In the genomic region with DNA sequence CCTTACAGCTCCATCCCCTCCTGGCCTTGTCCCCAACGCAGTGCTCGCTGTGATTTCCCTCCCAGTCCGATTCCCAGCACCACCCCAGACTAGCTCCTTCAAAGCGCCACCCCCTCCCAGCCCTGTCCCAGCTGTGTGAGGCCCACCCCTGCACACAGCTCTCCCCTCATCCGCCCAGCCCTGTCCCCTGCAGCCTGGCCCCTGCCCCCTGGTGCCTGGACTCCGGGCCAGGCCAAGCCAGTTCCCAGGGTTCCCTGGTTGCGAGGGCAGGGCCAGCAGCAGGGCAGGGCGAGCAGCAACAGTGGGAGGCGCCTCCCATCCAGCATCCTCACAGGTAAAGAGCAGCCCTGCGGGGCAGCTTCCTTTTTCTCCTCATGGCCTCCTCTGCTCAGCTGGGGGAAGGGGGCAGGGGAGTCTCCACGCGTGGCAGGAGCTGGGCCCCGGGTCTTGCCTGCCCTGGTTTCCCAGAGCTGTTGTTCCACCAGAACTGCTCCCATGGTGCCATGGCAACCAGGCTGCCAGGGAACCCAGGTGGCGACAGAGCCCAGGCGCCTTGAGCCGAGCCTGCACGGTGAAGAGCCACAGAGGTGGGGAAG, we compare ENCODE assay signal across 21 cellular contexts. TPM values are rescaled to one million over a fixed set of nuclear protein-coding genes. Genes with fewer than 3 reads are reported as not detected.
DNase-seq lines count a peak whose midpoint lies in the region; ATAC-seq and TF ChIP-seq lines count a peak whose summit lies in the region.
"Had no signal": no experiment of that assay in that cellular context is flagged by ENCODE, and none has a peak within 500 bp of the region (broad histone marks: within the 10 kb centered on the region; RNA-seq: fewer than 3 reads in every experiment).

No MANE protein-coding gene starts in this region.

- no peak overlapping the region for H2BK12ac ChIP-seq in neuronal stem cell (ENCODE audit: low read length)

- H3K9me3 ChIP-seq in neuronal stem cell (replicated peaks in 1 of 2; ENCODE audit: control insufficient read depth in 2 of 2, insufficient read depth in 1 of 2, low read depth in 1 of 2, low read length in 2 of 2), result no peaks in the 10 kb centered on the region
- no peaks in the 10 kb centered on the region for H3K9me3 ChIP-seq in CD4-positive, alpha-beta memory T cell (ENCODE audit: control insufficient read depth in 1 of 2, low read length in 2 of 2)
- H3K9me3 ChIP-seq: BE2C, testis had no signal

- TF ChIP-seq CTCF in coronary artery (IDR thresholded peaks at IDR 0.05), result no peak

- no peaks in the 10 kb centered on the region for H3K36me3 Mint-ChIP-seq in CD4-positive, alpha-beta memory T cell
- H3K36me3 Mint-ChIP-seq: natural killer cell; stimulated activated effector memory CD8-positive, alpha-beta T cell treated with anti-CD3 and anti-CD28 coated beads, Interleukin-12 subunit alpha, Interleukin-12 subunit beta, amount 100 ng/mL, for 72 hours had no signal

- no peak overlapping the region for H4K8ac ChIP-seq in neuronal stem cell (ENCODE audit: low read depth, low read length)

- H3K27me3 ChIP-seq in neuronal stem cell (ENCODE audit: control insufficient read depth in 3 of 3, insufficient read depth in 3 of 3, low read depth in 1 of 3, low read length in 3 of 3), result peaks cover 0 to 11% (median 0%) of the 10 kb centered on the region in 3 experiments
- H3K27me3 ChIP-seq in CD4-positive, alpha-beta memory T cell (ENCODE audit: insufficient read depth, low read length), result no peaks in the 10 kb centered on the region
- H3K27me3 ChIP-seq: BE2C, testis had no signal

- no peak overlapping the region for H3K4me3 ChIP-seq in neuronal stem cell (ENCODE audit: low read length in 2 of 2)
- H3K4me3 ChIP-seq in coronary artery, result no peak overlapping the region
- H3K4me3 ChIP-seq in CD4-positive, alpha-beta memory T cell (ENCODE audit: low read length in 2 of 2), result no peak overlapping the region
- H3K4me3 ChIP-seq: testis had no signal

- H3K18ac ChIP-seq in neuronal stem cell (ENCODE audit: low read length), result peak overlapping the region; percentile 35

- H3K9ac ChIP-seq in neuronal stem cell (ENCODE audit: low read depth, low read length, poor library complexity), result no peak overlapping the region

- DNase-seq in NCI-H1417 (lab: John Stamatoyannopoulos, UW) (peak in 2 of 3 experiments; percentile 75 to 80), NCI-H1417 treated with DMSO at 0.1 percent for 48 hours (lab: John Stamatoyannopoulos, UW) (no peak), NCI-H146 (lab: John Stamatoyannopoulos, UW) (peak; percentile 60), neuronal stem cell (ENCODE audit: low spot score) (no peak), coronary artery (ENCODE audit: low spot score) (no peak)
- DNase-seq in CD4-positive, alpha-beta memory T cell, result no peak
- DNase-seq: activated CD4-positive, alpha-beta T cell treated with anti-CD3 and anti-CD28 coated beads, Interleukin-2, amount 50 U/mL, for 48 hours; activated gamma-delta T cell; BE2C; foreskin melanocyte; GF-D8; KBM-7; left cardiac atrium; natural killer cell; NCI-H2171 treated with DMSO at 0.1 percent for 48 hours; testis; WERI-Rb-1 had no signal

- peak overlapping the region; percentile 70 for H2AFZ ChIP-seq in neuronal stem cell (ENCODE audit: low read length)

- H2BK15ac ChIP-seq in neuronal stem cell (ENCODE audit: low read length), result no peak overlapping the region

- H3K36me3 ChIP-seq in neuronal stem cell (replicated peaks in 1 of 2; ENCODE audit: control insufficient read depth in 2 of 2, insufficient read depth in 2 of 2, low read length in 2 of 2), result no peaks in the 10 kb centered on the region
- H3K36me3 ChIP-seq in CD4-positive, alpha-beta memory T cell (ENCODE audit: insufficient read depth, low read length), result no peaks in the 10 kb centered on the region
- H3K36me3 ChIP-seq: BE2C, WERI-Rb-1 had no signal

- ATAC-seq in esophagus mucosa (peak; percentile 18), GM21360 (IDR thresholded peaks at IDR 0.05; ENCODE audit: unreplicated experiment) (no peak)
- ATAC-seq: natural killer cell; stimulated activated effector memory CD8-positive, alpha-beta T cell treated with anti-CD3 and anti-CD28 coated beads, Interleukin-12 subunit alpha, Interleukin-12 subunit beta, amount 100 ng/mL, for 72 hours had no signal

- intact Hi-C loops in CD4-positive, alpha-beta memory T cell (cut with micrococcal nuclease), result no loop called here

- no peak overlapping the region for H3K4me3 Mint-ChIP-seq in CD4-positive, alpha-beta memory T cell
- H3K4me3 Mint-ChIP-seq: natural killer cell; stimulated activated effector memory CD8-positive, alpha-beta T cell treated with anti-CD3 and anti-CD28 coated beads, Interleukin-12 subunit alpha, Interleukin-12 subunit beta, amount 100 ng/mL, for 72 hours had no signal

- H2BK120ac ChIP-seq in neuronal stem cell (ENCODE audit: low read depth, low read length), result no peak overlapping the region

- H3K27ac Mint-ChIP-seq in CD4-positive, alpha-beta memory T cell, result no peak overlapping the region
- H3K27ac Mint-ChIP-seq: natural killer cell; stimulated activated effector memory CD8-positive, alpha-beta T cell treated with anti-CD3 and anti-CD28 coated beads, Interleukin-12 subunit alpha, Interleukin-12 subunit beta, amount 100 ng/mL, for 72 hours had no signal

- peaks cover 3 to 4% (median 4%) of the 10 kb centered on the region in 4 donors for H3K4me1 Mint-ChIP-seq in CD4-positive, alpha-beta memory T cell

- POLR2A ChIA-PET in CD4-positive, alpha-beta memory T cell (lab: Charles Lee; ENCODE audit: partially characterized antibody), result no interaction called here

- H3K4ac ChIP-seq in neuronal stem cell (ENCODE audit: low read length), result no peak overlapping the region

- no peak overlapping the region for H2BK5ac ChIP-seq in neuronal stem cell (ENCODE audit: low read length)

- no peak overlapping the region for H3K4me2 ChIP-seq in neuronal stem cell (ENCODE audit: insufficient read depth, low read length, poor library complexity, severe bottlenecking)

- CTCF ChIA-PET in CD4-positive, alpha-beta memory T cell (lab: Charles Lee; ENCODE audit: partially characterized antibody), result interaction anchor here (1.1 kb wide), 1 partner anchor 54 kb away, joined by 4 read pairs; no protein-coding TSS in a partner anchor

- no peak overlapping the region for H4K91ac ChIP-seq in neuronal stem cell (ENCODE audit: low read depth, low read length, poor library complexity)

- H3K4me1 ChIP-seq in neuronal stem cell (ENCODE audit: control insufficient read depth in 2 of 2, insufficient read depth in 1 of 2, low read depth in 1 of 2, low read length in 2 of 2), result peaks cover 8 to 10% of the 10 kb centered on the region in 2 donors
- peaks cover 4% of the 10 kb centered on the region for H3K4me1 ChIP-seq in CD4-positive, alpha-beta memory T cell (ENCODE audit: insufficient read depth, low read length)
- H3K4me1 ChIP-seq: BE2C, testis had no signal

- no peaks in the 10 kb centered on the region for H3K27me3 Mint-ChIP-seq in CD4-positive, alpha-beta memory T cell

- H2AK5ac ChIP-seq in neuronal stem cell (ENCODE audit: low read depth, low read length), result no peak overlapping the region

- H3K23ac ChIP-seq in neuronal stem cell (ENCODE audit: low read depth, low read length, poor library complexity), result no peak overlapping the region

- H3K9me3 Mint-ChIP-seq in CD4-positive, alpha-beta memory T cell, result peaks cover 0 to 3% (median 0%) of the 10 kb centered on the region in 8 donors
- H3K9me3 Mint-ChIP-seq: natural killer cell; stimulated activated effector memory CD8-positive, alpha-beta T cell treated with anti-CD3 and anti-CD28 coated beads, Interleukin-12 subunit alpha, Interleukin-12 subunit beta, amount 100 ng/mL, for 72 hours had no signal

- no peaks in the 10 kb centered on the region for H3K79me1 ChIP-seq in neuronal stem cell (ENCODE audit: low read depth, low read length)

- H3K27ac ChIP-seq in neuronal stem cell (replicated peaks; ENCODE audit: low read length) (no peak overlapping the region), coronary artery (no peak overlapping the region)
- H3K27ac ChIP-seq in CD4-positive, alpha-beta memory T cell (ENCODE audit: low read depth, low read length), result no peak overlapping the region
- H3K27ac ChIP-seq: epithelial cell of prostate, testis, WERI-Rb-1 had no signal

- no peak overlapping the region for H3K14ac ChIP-seq in neuronal stem cell (ENCODE audit: low read length)

- WGBS in neuronal stem cell (ENCODE audit: extremely low coverage in 2 of 2, insufficient read length in 2 of 2, insufficient replicate concordance in 1 of 2), 2 donors, result no CpG with 5 or more reads among the region's 17 CpGs

RNA-seq across cellular contexts. Expression of gene IQSEC2, which starts 24.8 kb away (rescaled TPM):
- total RNA-seq in esophagus mucosa, result 10.6 TPM
- 12.5 TPM for polyA plus RNA-seq in neuronal stem cell (2013, experiment 1 of 2)
- polyA plus RNA-seq in neuronal stem cell (2013, experiment 2 of 2), result 13.1 TPM
- 1 to 10 TPM; 1.5 TPM for total RNA-seq in CD4-positive, alpha-beta memory T cell
- polyA plus RNA-seq in CD4-positive, alpha-beta memory T cell, result under 1 TPM; 0.12 to 0.33 TPM

RNA-seq across cellular contexts. Expression of gene KDM5C, which starts 31.5 kb away (rescaled TPM):
- total RNA-seq in esophagus mucosa, result 73.6 TPM
- polyA plus RNA-seq in neuronal stem cell (2013, experiment 1 of 2), result 28.9 TPM
- 27.2 TPM for polyA plus RNA-seq in neuronal stem cell (2013, experiment 2 of 2)
- 100 to 1,000 TPM; 120 to 127 TPM for total RNA-seq in CD4-positive, alpha-beta memory T cell
- polyA plus RNA-seq in CD4-positive, alpha-beta memory T cell, result 10 to 100 TPM in 1 of 2 donors, 1 to 10 TPM in 1; 8.0 to 26.2 TPM

Comparison
In these comparisons a context has a peak if more than half of its experiments do, and no peak if none do; other contexts are left out.
1. DNase-seq: peak in NCI-H1417 (2 of 3) and NCI-H146 (single experiment); none in NCI-H1417 treated with DMSO at 0.1 percent for 48 hours (single experiment), neuronal stem cell (single experiment), coronary artery (single experiment) and CD4-positive, alpha-beta memory T cell (0 of 5).